ENCODE assay signal across 8 cellular contexts in genomic region chr6:73451166-73452106, GRCh38. TPM values are rescaled to one million over a fixed set of nuclear protein-coding genes. Genes with fewer than 3 reads are reported as not detected.
DNase-seq lines count a peak whose midpoint lies in the region; ATAC-seq, FAIRE-seq and TF ChIP-seq lines count a peak whose summit lies in the region.

No MANE protein-coding gene starts in this region.

- POLR2A ChIA-PET in endothelial cell of umbilical vein (lab: Charles Lee): interaction anchor here (1.2 to 1.6 kb wide), 3 partner anchors 10 to 149 kb away, joined by 3 to 7 read pairs (median 3); partner anchors contain the start of gene MTO1

- ATAC-seq in HG02973 (IDR thresholded peaks at IDR 0.05; ENCODE audit: unreplicated experiment): peak; percentile 52
- ATAC-seq in stimulated activated naive CD8-positive, alpha-beta T cell treated with anti-CD3 and anti-CD28 coated beads, Interleukin-15, Interleukin-2, amounts not matched to agents 100 U/mL and 50 U/mL, for 24 hours: peak; percentile 59

- TF ChIP-seq CTCF in endothelial cell of umbilical vein (IDR thresholded peaks at IDR 0.05; ENCODE audit: extremely low read depth in 1 of 2, insufficient read depth in 1 of 2, low read depth in 1 of 2, low read length in 2 of 2): no peak

- CTCF ChIA-PET in endothelial cell of umbilical vein (lab: Charles Lee): interaction anchor here (0.6 to 1.7 kb wide), 4 partner anchors 10 to 346 kb away, joined by 3 to 11 read pairs (median 4); partner anchors contain the start of gene MTO1

- H3K9ac ChIP-seq in endothelial cell of umbilical vein (replicated peaks; ENCODE audit: extremely low read depth, insufficient read depth, low read length): peak overlapping the region; percentile 68

- TF ChIP-seq POLR2A in endothelial cell of umbilical vein (IDR thresholded peaks at IDR 0.05; ENCODE audit: low read depth, low read length): no peak

- H3K27ac ChIP-seq in endothelial cell of umbilical vein (ENCODE audit: insufficient read depth, low read depth, low read length): peak overlapping the region; percentile 70

- H3K4me1 ChIP-seq in endothelial cell of umbilical vein (ENCODE audit: control insufficient read depth, extremely low read depth, insufficient read depth, low read length): peaks cover 5% of the 10 kb centered on the region
- peaks cover 65% of the 10 kb centered on the region for H3K4me1 ChIP-seq in mononuclear cell (ENCODE audit: insufficient read depth, low read length)

- no peaks in the 10 kb centered on the region for H3K9me3 ChIP-seq in endothelial cell of umbilical vein (replicated peaks; ENCODE audit: control insufficient read depth, insufficient read depth, low read length)
- no peaks in the 10 kb centered on the region for H3K9me3 ChIP-seq in mononuclear cell (ENCODE audit: low read depth, low read length)

- H3K27me3 ChIP-seq in endothelial cell of umbilical vein (ENCODE audit: control insufficient read depth in 2 of 2, insufficient read depth in 2 of 2, low read length in 2 of 2) (no peaks in the 10 kb centered on the region), mononuclear cell (ENCODE audit: insufficient read depth, low read length) (no peaks in the 10 kb centered on the region)

- intact Hi-C loops in endothelial cell of umbilical vein (cut with micrococcal nuclease): loop anchor here (1.0 kb wide), 1 partner anchor 10 kb away; the partner anchor contains the start of gene MTO1

- H2AFZ ChIP-seq in endothelial cell of umbilical vein (ENCODE audit: low read depth, low read length): peak overlapping the region; percentile 91

- dilution Hi-C loops in endothelial cell of umbilical vein (cut with MboI; ENCODE audit: extremely low pct_ligation_motif_present, low sequenced_read_pairs): no loop called here

- peaks cover 24% of the 10 kb centered on the region for H3K79me2 ChIP-seq in endothelial cell of umbilical vein (ENCODE audit: control insufficient read depth, insufficient read depth, low read length)

- no peaks in the 10 kb centered on the region for H3K36me3 ChIP-seq in endothelial cell of umbilical vein (ENCODE audit: control insufficient read depth in 2 of 2, extremely low read depth in 1 of 2, insufficient read depth in 2 of 2, low read length in 2 of 2)

- H3K4me3 ChIP-seq in endothelial cell of umbilical vein (replicated peaks in 1 of 3; ENCODE audit: insufficient read depth in 1 of 3, low read depth in 1 of 3, low read length in 3 of 3): peak overlapping the region; percentile 47 to 87 (median 73)
- peak overlapping the region; percentile 91 for H3K4me3 ChIP-seq in mononuclear cell (ENCODE audit: low read length)

- DNase-seq in NCI-H2227 (lab: John Stamatoyannopoulos, UW; ENCODE audit: unreplicated experiment): peak; percentile 8
- no peak for DNase-seq in NCI-H2227 treated with DMSO at 0.1 percent for 48 hours (lab: John Stamatoyannopoulos, UW)
- peak; percentile 47 for DNase-seq in NCI-H510A treated with DMSO at 0.1 percent for 48 hours (lab: John Stamatoyannopoulos, UW)
- DNase-seq in activated CD8-positive, alpha-beta memory T cell treated with anti-CD3 and anti-CD28 coated beads, Interleukin-2, amount 50 U/mL, for 4 hours: peak; percentile 46
- DNase-seq in endothelial cell of umbilical vein (ENCODE audit: low read depth, low spot score): peak; percentile 57
- peak; percentile 59 for DNase-seq in stimulated activated naive CD8-positive, alpha-beta T cell treated with anti-CD3 and anti-CD28 coated beads, Interleukin-15, Interleukin-2, amounts not matched to agents 100 U/mL and 50 U/mL, for 24 hours

- peak overlapping the region; percentile 91 for H3K4me2 ChIP-seq in endothelial cell of umbilical vein (ENCODE audit: insufficient read depth, low read length)

- BruUV-seq in endothelial cell of umbilical vein (replicated peaks; lab: Mats Ljungman, UMichigan): TSS peak; percentile 23

- H3K9me1 ChIP-seq in endothelial cell of umbilical vein (replicated peaks; ENCODE audit: control insufficient read depth, extremely low read depth, insufficient read depth, low read length): no peaks in the 10 kb centered on the region

- no peak for FAIRE-seq in endothelial cell of umbilical vein (lab: Jason Lieb, UNC)

- H4K20me1 ChIP-seq in endothelial cell of umbilical vein (replicated peaks; ENCODE audit: control insufficient read depth, extremely low read depth, insufficient read depth, low read length): no peaks in the 10 kb centered on the region

TF ChIP-seq in endothelial cell of umbilical vein, 7 proteins besides CTCF, POLR2A, EP300 and RAD21:
- TF ChIP-seq MAX (IDR thresholded peaks at IDR 0.05; ENCODE audit: insufficient read depth, insufficient read length) (peak; percentile 17), MYC (IDR thresholded peaks at IDR 0.05; ENCODE audit: low read depth, low read length) (no peak)
TF ChIP-seq in endothelial cell of umbilical vein: peak in this region for 1.

RNA-seq across cellular contexts. Expression of gene CGAS, which starts 0.7 kb away (rescaled TPM):
- total RNA-seq in endothelial cell of umbilical vein (7.3 and 7.4 TPM in 2 replicates), mononuclear cell (22.4 TPM)
- polyA plus RNA-seq in endothelial cell of umbilical vein: 1.6 and 1.9 TPM in 2 replicates
- 1.4 and 1.7 TPM in 2 replicates for polyA plus RNA-seq in endothelial cell of umbilical vein (2011; cell fraction: cytosol; rRNA removed)
- polyA plus RNA-seq in endothelial cell of umbilical vein (2011; cell fraction: nucleus; rRNA removed): 1.5 and 2.2 TPM in 2 replicates
- 1.4 and 2.3 TPM in 2 replicates for polyA plus RNA-seq in endothelial cell of umbilical vein (2012)
- polyA minus RNA-seq in endothelial cell of umbilical vein: 1.5 and 2.0 TPM in 2 replicates
- polyA minus RNA-seq in endothelial cell of umbilical vein (2011; cell fraction: cytosol; rRNA and poly(A)+ RNA removed): 15.2 TPM
- polyA minus RNA-seq in endothelial cell of umbilical vein (2011; cell fraction: nucleus; rRNA and poly(A)+ RNA removed): 1.7 and 3.4 TPM in 2 replicates

RNA-seq across cellular contexts. Expression of gene MTO1, which starts 10.1 kb away (rescaled TPM):
- 24.8 and 25.1 TPM in 2 replicates for total RNA-seq in endothelial cell of umbilical vein
- polyA plus RNA-seq in endothelial cell of umbilical vein: 10.7 and 12.6 TPM in 2 replicates
- polyA plus RNA-seq in endothelial cell of umbilical vein (2011; cell fraction: cytosol; rRNA removed): 10.1 and 10.8 TPM in 2 replicates
- 34.5 and 36.5 TPM in 2 replicates for polyA plus RNA-seq in endothelial cell of umbilical vein (2011; cell fraction: nucleus; rRNA removed)
- polyA plus RNA-seq in endothelial cell of umbilical vein (2012): 12.2 and 17.0 TPM in 2 replicates
- polyA minus RNA-seq in endothelial cell of umbilical vein: 17.6 and 20.4 TPM in 2 replicates
- 21.8 TPM for polyA minus RNA-seq in endothelial cell of umbilical vein (2011; cell fraction: cytosol; rRNA and poly(A)+ RNA removed)
- 23.9 and 24.9 TPM in 2 replicates for polyA minus RNA-seq in endothelial cell of umbilical vein (2011; cell fraction: nucleus; rRNA and poly(A)+ RNA removed)
- 39.9 TPM for total RNA-seq in mononuclear cell

RNA-seq across cellular contexts. Expression of gene DDX43, which starts 56.8 kb away (rescaled TPM):
- 0.92 and 0.95 TPM in 2 replicates for total RNA-seq in endothelial cell of umbilical vein
- 1.2 TPM in 2 replicates for polyA plus RNA-seq in endothelial cell of umbilical vein
- polyA plus RNA-seq in endothelial cell of umbilical vein (2011; cell fraction: cytosol; rRNA removed): 0.83 and 1.0 TPM in 2 replicates
- polyA plus RNA-seq in endothelial cell of umbilical vein (2011; cell fraction: nucleus; rRNA removed): 3.0 and 3.2 TPM in 2 replicates
- polyA plus RNA-seq in endothelial cell of umbilical vein (2012): 1.5 and 1.9 TPM in 2 replicates
- polyA minus RNA-seq in endothelial cell of umbilical vein: 1.5 and 2.6 TPM in 2 replicates
- polyA minus RNA-seq in endothelial cell of umbilical vein (2011; cell fraction: cytosol; rRNA and poly(A)+ RNA removed): not detected
- polyA minus RNA-seq in endothelial cell of umbilical vein (2011; cell fraction: nucleus; rRNA and poly(A)+ RNA removed): 1.9 and 2.5 TPM in 2 replicates
- total RNA-seq in mononuclear cell: 1.6 TPM
